16 cellular contexts compared by ENCODE assay signal in the genomic region with DNA sequence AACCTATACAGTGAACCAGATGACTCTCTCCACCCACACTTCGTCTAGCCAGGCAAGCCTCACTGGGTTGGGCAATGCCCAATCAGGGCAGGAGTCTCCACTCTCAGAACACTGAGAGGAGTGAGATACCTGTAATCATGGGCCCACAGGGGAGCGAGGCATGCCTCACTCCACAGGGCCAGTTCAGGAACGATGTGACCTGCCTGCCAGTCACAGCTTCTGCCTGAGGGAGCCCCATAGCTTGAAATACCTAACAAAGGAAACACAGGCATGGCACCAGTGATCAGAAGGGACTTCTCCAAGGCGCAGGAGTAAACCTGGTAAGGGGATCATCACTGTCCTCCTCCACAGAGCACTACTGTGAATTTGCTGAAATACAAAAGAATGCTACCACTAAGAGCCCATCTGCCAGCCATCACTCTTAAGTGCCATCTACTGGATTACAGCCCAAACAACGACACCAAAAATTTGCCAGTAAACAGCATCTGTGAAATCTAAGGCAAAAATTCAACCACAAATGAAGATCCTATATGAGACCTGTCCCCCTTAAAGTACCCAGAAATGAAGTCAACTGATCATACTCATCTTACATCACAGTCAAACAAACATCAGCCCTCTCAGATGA.
DNase-seq lines count a peak whose midpoint lies in the region; ATAC-seq and TF ChIP-seq lines count a peak whose summit lies in the region.
"Had no signal": no experiment of that assay in that cellular context is flagged by ENCODE, and none has a peak within 500 bp of the region (broad histone marks: within the 10 kb centered on the region; RNA-seq: fewer than 3 reads in every experiment).

No MANE protein-coding gene starts in this region.

- no peak overlapping the region for H3K4me3 ChIP-seq in lower leg skin (ENCODE audit: low read depth, poor library complexity, severe bottlenecking)
- H3K4me3 ChIP-seq: adrenal gland, skin epidermis, testis had no signal

- DNase-seq in DMS 273 (lab: John Stamatoyannopoulos, UW; ENCODE audit: unreplicated experiment) (peak; percentile 45), DMS 273 treated with DMSO at 0.1 percent for 48 hours (lab: John Stamatoyannopoulos, UW) (no peak), NCI-H146 (lab: John Stamatoyannopoulos, UW) (peak; percentile 53), SK-MEL-5 (ENCODE audit: low read depth, low spot score) (peak; percentile 65), neural crest cell (ENCODE audit: low read depth, low spot score) (no peak), T-helper 1 cell (no peak), lower leg skin (ENCODE audit: low spot score in 2 of 2) (no peak)
- DNase-seq: activated T-cell treated with anti-CD3 and anti-CD28 coated beads for 4 hours, adrenal gland, cortex of kidney, kidney, naive B cell, NCI-H187, testis had no signal

- TF ChIP-seq CTCF in neural crest cell (conservative IDR thresholded peaks at IDR 0.05) (peak; percentile 23), lower leg skin (IDR thresholded peaks at IDR 0.05) (no peak)

- in situ Hi-C loops in SK-MEL-5 (cut with HindIII; ENCODE audit: low pct_unique_long_range_greater_than_20kb, low sequenced_read_pairs), result no loop called here

- WGBS in lower leg skin, 2 donors, result 65 to 78% methylated on average over 5 of the region's 5 CpGs

- no peaks in the 10 kb centered on the region for H3K4me1 Mint-ChIP-seq in neural crest cell
- H3K4me1 Mint-ChIP-seq: naive B cell had no signal

- intact Hi-C loops in lower leg skin (cut with DNase I; ENCODE audit: low total_unique reads), result no loop called here

- H3K27me3 Mint-ChIP-seq in neural crest cell (ENCODE audit: low read depth), result no peaks in the 10 kb centered on the region
- H3K27me3 Mint-ChIP-seq: naive B cell had no signal

- no peak for TF ChIP-seq POLR2A in lower leg skin (IDR thresholded peaks at IDR 0.05)

- no peak for ATAC-seq in GM18858 (IDR thresholded peaks at IDR 0.05; ENCODE audit: unreplicated experiment)

- no peak overlapping the region for H3K27ac Mint-ChIP-seq in neural crest cell (ENCODE audit: unreplicated experiment)
- H3K27ac Mint-ChIP-seq: naive B cell had no signal

- H3K4me3 Mint-ChIP-seq in neural crest cell, result no peak overlapping the region
- H3K4me3 Mint-ChIP-seq: naive B cell had no signal

- H3K9me3 Mint-ChIP-seq in neural crest cell, result peaks cover 6% of the 10 kb centered on the region

- H3K36me3 Mint-ChIP-seq in neural crest cell (ENCODE audit: low read depth), result no peaks in the 10 kb centered on the region
- H3K36me3 Mint-ChIP-seq: naive B cell had no signal

Comparison
In these comparisons a context has a peak if more than half of its experiments do, and no peak if none do; other contexts are left out.
1. DNase-seq: peak in DMS 273 (single experiment), NCI-H146 (single experiment) and SK-MEL-5 (single experiment); none in DMS 273 treated with DMSO at 0.1 percent for 48 hours (single experiment), neural crest cell (single experiment), T-helper 1 cell (0 of 5) and lower leg skin (0 of 2).